8 cellular contexts compared by ENCODE assay signal in the genomic region with DNA sequence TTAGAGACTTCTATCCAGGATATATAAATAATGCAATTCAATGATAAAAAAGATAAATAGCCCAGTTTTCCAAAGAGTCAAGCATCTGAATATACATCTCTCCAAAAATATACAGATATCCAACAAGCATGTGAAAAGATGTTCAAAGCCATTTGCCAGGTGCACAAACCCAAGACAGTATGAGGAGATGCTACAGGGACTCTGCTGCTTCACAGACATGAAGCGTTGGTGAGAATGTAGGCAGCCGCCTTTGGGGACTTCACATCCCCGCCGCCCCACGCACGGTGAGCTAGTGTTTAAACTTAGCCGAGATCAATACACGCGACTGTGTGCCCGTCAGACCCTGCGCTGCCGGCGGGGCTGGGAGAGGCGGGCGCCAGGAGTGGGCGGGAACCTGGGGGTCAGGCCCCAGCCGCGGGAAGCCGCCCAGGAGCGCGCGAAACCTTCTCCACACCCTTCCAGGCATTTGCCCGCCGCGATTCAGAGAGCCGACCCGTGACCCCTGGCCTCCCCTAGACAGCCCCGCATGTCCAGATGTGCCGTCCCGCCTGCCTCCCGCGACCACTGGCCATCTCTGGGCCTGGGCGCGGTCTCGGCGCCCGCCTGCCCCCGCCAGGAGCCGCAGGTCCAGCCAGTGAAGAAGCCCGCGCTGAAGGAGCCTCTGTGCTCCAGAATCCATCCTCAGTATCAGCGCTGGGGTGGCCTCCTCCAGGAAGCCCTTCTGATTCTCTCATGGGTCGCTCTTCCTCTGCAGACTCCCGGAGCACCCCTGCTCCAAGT. TPM values are rescaled to one million over a fixed set of nuclear protein-coding genes. Genes with fewer than 3 reads are reported as not detected.
DNase-seq lines count a peak whose midpoint lies in the region; ATAC-seq and TF ChIP-seq lines count a peak whose summit lies in the region.

No MANE protein-coding gene starts in this region.

- no peak overlapping the region for H3K9ac ChIP-seq in SK-N-SH
- no peak overlapping the region for H3K9ac ChIP-seq in neural cell (ENCODE audit: low read length)

- H3K36me3 ChIP-seq in ACC112 (ENCODE audit: insufficient read depth, low read length) (no peaks in the 10 kb centered on the region), SK-N-SH (replicated peaks in 1 of 2; ENCODE audit: control insufficient read depth in 1 of 2, insufficient read depth in 2 of 2, low read length in 1 of 2) (no peaks in the 10 kb centered on the region), neural cell (ENCODE audit: insufficient read depth, low read length) (no peaks in the 10 kb centered on the region)

- H3K79me2 ChIP-seq in ACC112 (ENCODE audit: control insufficient read depth, insufficient read depth, low read length, unreplicated experiment) (no peaks in the 10 kb centered on the region), SK-N-SH (ENCODE audit: insufficient read depth) (no peaks in the 10 kb centered on the region), neural cell (replicated peaks; ENCODE audit: insufficient read depth, low read length) (no peaks in the 10 kb centered on the region)

- no peaks in the 10 kb centered on the region for H3K9me3 ChIP-seq in SK-N-SH
- H3K9me3 ChIP-seq in neural cell (ENCODE audit: low read length): no peaks in the 10 kb centered on the region

- peaks cover 97% of the 10 kb centered on the region for H3K27me3 ChIP-seq in ACC112 (ENCODE audit: insufficient read depth, low read length)
- peaks cover 58% of the 10 kb centered on the region for H3K27me3 ChIP-seq in SK-N-SH (ENCODE audit: insufficient read depth)
- H3K27me3 ChIP-seq in neural cell (ENCODE audit: insufficient read depth, low read depth, low read length): peaks cover 51% of the 10 kb centered on the region

- peak overlapping the region; percentile 52 for H3K4me3 ChIP-seq in ACC112 (ENCODE audit: low read depth, low read length)
- no peak overlapping the region for H3K4me3 ChIP-seq in SK-N-SH (ENCODE audit: low read depth in 2 of 2, low read length in 1 of 2)
- peak overlapping the region; percentile 65 for H3K4me3 ChIP-seq in neural cell (ENCODE audit: low read length)

- peak overlapping the region; percentile 44; the same call in 1 of the 2 replicates for H3K4me2 ChIP-seq in SK-N-SH
- no peak overlapping the region for H3K4me2 ChIP-seq in neural cell (ENCODE audit: low read length)

- CTCF ChIA-PET in SK-N-SH (lab: Yijun Ruan, JAX): no interaction called here

- TF ChIP-seq RAD21 in SK-N-SH (IDR thresholded peaks at IDR 0.05; ENCODE audit: low read length) (no peak), neural cell (conservative IDR thresholded peaks at IDR 0.05) (no peak)

- DNase-seq in SK-N-SH (peak; percentile 38), NCI-H524 treated with DMSO at 0.1 percent for 48 hours (lab: John Stamatoyannopoulos, UW) (no peak), NCI-H128 (lab: John Stamatoyannopoulos, UW; ENCODE audit: unreplicated experiment) (no peak)
- DNase-seq in effector CD8-positive, alpha-beta T cell (lab: John Stamatoyannopoulos, UW): peak; percentile 7

- H3F3A ChIP-seq in SK-N-SH (replicated peaks; ENCODE audit: insufficient read depth) (no peaks in the 10 kb centered on the region), neural cell (ENCODE audit: insufficient read depth, low read length, poor library complexity, severe bottlenecking) (no peaks in the 10 kb centered on the region)

- H3K27ac ChIP-seq in ACC112 (ENCODE audit: low read depth, low read length) (no peak overlapping the region), SK-N-SH (ENCODE audit: low read depth in 2 of 2, low read length in 1 of 2) (no peak overlapping the region), neural cell (ENCODE audit: low read length) (no peak overlapping the region)

- WGBS in SK-N-SH (ENCODE audit: low lambda C conversion rate): 2% methylated on average over 12 of the region's 44 CpGs

- ATAC-seq in GM18907 (IDR thresholded peaks at IDR 0.05; ENCODE audit: unreplicated experiment) (peak; percentile 46), HG03045 (IDR thresholded peaks at IDR 0.05; ENCODE audit: unreplicated experiment) (peak; percentile 41)

- H4K20me1 ChIP-seq in SK-N-SH (ENCODE audit: insufficient read depth) (no peaks in the 10 kb centered on the region), neural cell (ENCODE audit: insufficient read depth) (no peaks in the 10 kb centered on the region)

- POLR2A ChIA-PET in SK-N-SH (lab: Yijun Ruan, JAX): no interaction called here

- H3K4me1 ChIP-seq in ACC112 (ENCODE audit: control insufficient read depth, insufficient read depth, low read length, unreplicated experiment): no peaks in the 10 kb centered on the region
- peaks cover 0 to 2% of the 10 kb centered on the region in 2 experiments; a peak in 1 of 4 replicates for H3K4me1 ChIP-seq in SK-N-SH (ENCODE audit: control insufficient read depth in 1 of 2, insufficient read depth in 2 of 2, low read depth in 1 of 2, low read length in 1 of 2)

- TF ChIP-seq EP300 in SK-N-SH (IDR thresholded peaks at IDR 0.05; ENCODE audit: borderline replicate concordance in 1 of 2, low read depth in 1 of 2, low read length in 1 of 2) (no peak), neural cell (conservative IDR thresholded peaks at IDR 0.05; ENCODE audit: poor library complexity, severe bottlenecking) (no peak)

- no peaks in the 10 kb centered on the region for H3K9me2 ChIP-seq in SK-N-SH
- H3K9me2 ChIP-seq in neural cell (ENCODE audit: insufficient read depth, low read length): no peaks in the 10 kb centered on the region

- H2AFZ ChIP-seq in ACC112 (ENCODE audit: low read length, unreplicated experiment) (no peak overlapping the region), SK-N-SH (ENCODE audit: low read depth) (no peak overlapping the region), neural cell (ENCODE audit: low read depth, low read length) (no peak overlapping the region)

- TF ChIP-seq CTCF in SK-N-SH (IDR thresholded peaks at IDR 0.05) (no peak), neural cell (IDR thresholded peaks at IDR 0.05; ENCODE audit: poor library complexity, severe bottlenecking) (no peak)

TF ChIP-seq in SK-N-SH, 30 proteins besides CTCF, POLR2A, EP300 and RAD21:
- TF ChIP-seq FOXM1 (IDR thresholded peaks at IDR 0.05; ENCODE audit: low read depth) (no peak), SMC3 (IDR thresholded peaks at IDR 0.05; ENCODE audit: low read depth, low read length) (no peak), TEAD4 (IDR thresholded peaks at IDR 0.05; ENCODE audit: borderline replicate concordance, insufficient read depth) (no peak), GATA2 (CRISPR knock-in tag; IDR thresholded peaks at IDR 0.05) (no peak), EZH2phosphoT487 (IDR thresholded peaks at IDR 0.05; ENCODE audit: borderline replicate concordance, low read depth) (0 out of 2 replicates have a peak, but pooled peaks have one; percentile 17), MEF2A (IDR thresholded peaks at IDR 0.05; ENCODE audit: borderline replicate concordance, low read depth) (no peak), RXRA (IDR thresholded peaks at IDR 0.05; ENCODE audit: borderline replicate concordance, low read depth) (no peak)

TF ChIP-seq in neural cell, 6 proteins besides CTCF, POLR2A, EP300 and RAD21:
- TF ChIP-seq TAF1 (IDR thresholded peaks at IDR 0.05; ENCODE audit: low read depth) (no peak), MXI1 (conservative IDR thresholded peaks at IDR 0.05; ENCODE audit: poor library complexity, severe bottlenecking) (no peak), EZH2 (IDR thresholded peaks at IDR 0.05; ENCODE audit: borderline replicate concordance, insufficient read depth, low read length, poor library complexity, severe bottlenecking) (no peak), SMC3 (conservative IDR thresholded peaks at IDR 0.05; ENCODE audit: poor library complexity) (no peak), POLR2AphosphoS5 (IDR thresholded peaks at IDR 0.05) (no peak)
- TF ChIP-seq, protein P1, sequence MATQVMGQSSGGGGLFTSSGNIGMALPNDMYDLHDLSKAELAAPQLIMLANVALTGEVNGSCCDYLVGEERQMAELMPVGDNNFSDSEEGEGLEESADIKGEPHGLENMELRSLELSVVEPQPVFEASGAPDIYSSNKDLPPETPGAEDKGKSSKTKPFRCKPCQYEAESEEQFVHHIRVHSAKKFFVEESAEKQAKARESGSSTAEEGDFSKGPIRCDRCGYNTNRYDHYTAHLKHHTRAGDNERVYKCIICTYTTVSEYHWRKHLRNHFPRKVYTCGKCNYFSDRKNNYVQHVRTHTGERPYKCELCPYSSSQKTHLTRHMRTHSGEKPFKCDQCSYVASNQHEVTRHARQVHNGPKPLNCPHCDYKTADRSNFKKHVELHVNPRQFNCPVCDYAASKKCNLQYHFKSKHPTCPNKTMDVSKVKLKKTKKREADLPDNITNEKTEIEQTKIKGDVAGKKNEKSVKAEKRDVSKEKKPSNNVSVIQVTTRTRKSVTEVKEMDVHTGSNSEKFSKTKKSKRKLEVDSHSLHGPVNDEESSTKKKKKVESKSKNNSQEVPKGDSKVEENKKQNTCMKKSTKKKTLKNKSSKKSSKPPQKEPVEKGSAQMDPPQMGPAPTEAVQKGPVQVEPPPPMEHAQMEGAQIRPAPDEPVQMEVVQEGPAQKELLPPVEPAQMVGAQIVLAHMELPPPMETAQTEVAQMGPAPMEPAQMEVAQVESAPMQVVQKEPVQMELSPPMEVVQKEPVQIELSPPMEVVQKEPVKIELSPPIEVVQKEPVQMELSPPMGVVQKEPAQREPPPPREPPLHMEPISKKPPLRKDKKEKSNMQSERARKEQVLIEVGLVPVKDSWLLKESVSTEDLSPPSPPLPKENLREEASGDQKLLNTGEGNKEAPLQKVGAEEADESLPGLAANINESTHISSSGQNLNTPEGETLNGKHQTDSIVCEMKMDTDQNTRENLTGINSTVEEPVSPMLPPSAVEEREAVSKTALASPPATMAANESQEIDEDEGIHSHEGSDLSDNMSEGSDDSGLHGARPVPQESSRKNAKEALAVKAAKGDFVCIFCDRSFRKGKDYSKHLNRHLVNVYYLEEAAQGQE (IDR thresholded peaks at IDR 0.05; ENCODE audit: borderline replicate concordance): no peak

RNA-seq across cellular contexts. Expression of gene ALOX5, which starts 0.8 kb away (rescaled TPM):
- polyA plus RNA-seq in SK-N-SH (2012; rRNA removed): not detected in 2 replicates
- polyA plus RNA-seq in SK-N-SH (2012; cell fraction: cytosol; rRNA removed): not detected in 2 replicates
- polyA plus RNA-seq in SK-N-SH (2012; cell fraction: nucleus; rRNA removed): not detected in 2 replicates
- polyA plus RNA-seq in neural cell: not detected in 2 replicates
- polyA minus RNA-seq in neural cell: not detected in 2 replicates

RNA-seq across cellular contexts. Expression of gene OR13A1, which starts 57.8 kb away (rescaled TPM):
- polyA plus RNA-seq in SK-N-SH (2012; rRNA removed): not detected in 2 replicates
- not detected in 2 replicates for polyA plus RNA-seq in SK-N-SH (2012; cell fraction: cytosol; rRNA removed)
- 0.08 TPM in 2 replicates for polyA plus RNA-seq in SK-N-SH (2012; cell fraction: nucleus; rRNA removed)
- polyA plus RNA-seq in neural cell: 0.11 and 0.32 TPM in 2 replicates
- polyA minus RNA-seq in neural cell: not detected in 2 replicates

Comparison
In these comparisons a context has a peak if more than half of its experiments do, and no peak if none do; other contexts are left out.
1. H3K4me3 ChIP-seq: peak in ACC112 (single experiment) and neural cell (single experiment); none in SK-N-SH (0 of 2).
2. DNase-seq: peak in SK-N-SH (single experiment) and effector CD8-positive, alpha-beta T cell (single experiment); none in NCI-H524 treated with DMSO at 0.1 percent for 48 hours (single experiment) and NCI-H128 (single experiment).